10 cellular contexts compared by ENCODE assay signal in the genomic region with DNA sequence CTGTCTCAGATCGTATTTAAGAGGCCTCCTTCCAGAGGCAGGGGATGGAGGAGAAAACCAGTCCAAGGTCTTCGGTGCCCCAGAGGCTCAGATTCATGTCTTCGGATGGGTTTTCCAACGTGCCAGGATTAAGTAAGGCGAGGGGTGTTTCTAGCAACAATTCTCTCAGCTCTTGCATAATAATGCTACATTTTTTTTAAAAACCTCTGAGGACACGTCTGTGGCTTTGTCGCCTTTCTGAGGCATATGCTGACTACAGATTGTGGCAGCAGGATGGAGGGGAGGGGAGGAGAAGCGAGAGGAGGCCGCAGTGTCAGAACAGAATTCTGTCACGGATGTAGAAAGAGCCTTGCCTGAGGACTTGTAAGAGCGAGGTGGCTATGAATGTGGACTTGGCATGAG. TPM values are rescaled to one million over a fixed set of nuclear protein-coding genes. Genes with fewer than 3 reads are reported as not detected.
DNase-seq lines count a peak whose midpoint lies in the region; ATAC-seq and TF ChIP-seq lines count a peak whose summit lies in the region.
"Had no signal": no experiment of that assay in that cellular context is flagged by ENCODE, and none has a peak within 500 bp of the region (broad histone marks: within the 10 kb centered on the region; RNA-seq: fewer than 3 reads in every experiment).

No MANE protein-coding gene starts in this region.

- peak overlapping the region; percentile 78 for H3K4me3 Mint-ChIP-seq in activated CD4-positive, alpha-beta memory T cell treated with anti-CD3 and anti-CD28 coated beads for 36 hours
- peak overlapping the region; percentile 84 for H3K4me3 Mint-ChIP-seq in glutamatergic neuron (ENCODE audit: unreplicated experiment)

- H3K9me3 Mint-ChIP-seq in activated CD4-positive, alpha-beta memory T cell treated with anti-CD3 and anti-CD28 coated beads for 36 hours: no peaks in the 10 kb centered on the region
- H3K9me3 Mint-ChIP-seq in glutamatergic neuron (ENCODE audit: unreplicated experiment): peaks cover 16% of the 10 kb centered on the region

- H3K4me1 Mint-ChIP-seq in activated CD4-positive, alpha-beta memory T cell treated with anti-CD3 and anti-CD28 coated beads for 36 hours (ENCODE audit: low read depth): peaks cover 88% of the 10 kb centered on the region
- peaks cover 50% of the 10 kb centered on the region for H3K4me1 Mint-ChIP-seq in glutamatergic neuron (ENCODE audit: low read depth, unreplicated experiment)

- H3K27ac ChIP-seq in 22Rv1 (peak overlapping the region; percentile 77), KOPT-K1 (ENCODE audit: low read depth, low read length, poor library complexity, severe bottlenecking) (peak overlapping the region; percentile 98)
- H3K27ac ChIP-seq: foreskin keratinocyte had no signal

- H3K36me3 Mint-ChIP-seq in activated CD4-positive, alpha-beta memory T cell treated with anti-CD3 and anti-CD28 coated beads for 36 hours: no peaks in the 10 kb centered on the region
- H3K36me3 Mint-ChIP-seq in glutamatergic neuron (ENCODE audit: unreplicated experiment): no peaks in the 10 kb centered on the region

- CTCF ChIA-PET in activated CD4-positive, alpha-beta memory T cell treated with anti-CD3 and anti-CD28 coated beads for 36 hours (lab: Charles Lee): interaction anchor here (0.7 to 4.2 kb wide), 12 partner anchors 9 to 136 kb away, joined by 3 to 53 read pairs (median 7); a partner anchor contains a TSS

- ATAC-seq in GM18858 (IDR thresholded peaks at IDR 0.05; ENCODE audit: unreplicated experiment): no peak
- ATAC-seq: foreskin keratinocyte had no signal

- H3K27me3 Mint-ChIP-seq in activated CD4-positive, alpha-beta memory T cell treated with anti-CD3 and anti-CD28 coated beads for 36 hours: no peaks in the 10 kb centered on the region
- peaks cover 18% of the 10 kb centered on the region for H3K27me3 Mint-ChIP-seq in glutamatergic neuron (ENCODE audit: unreplicated experiment)

- POLR2A ChIA-PET in activated CD4-positive, alpha-beta memory T cell treated with anti-CD3 and anti-CD28 coated beads for 36 hours (lab: Charles Lee): interaction anchor here (1.1 to 4.6 kb wide), 10 partner anchors 13 to 260 kb away, joined by 3 to 93 read pairs (median 6); a partner anchor contains a TSS

- intact Hi-C loops in activated CD4-positive, alpha-beta memory T cell treated with anti-CD3 and anti-CD28 coated beads for 36 hours (cut with micrococcal nuclease): loop anchor here (1.0 to 5.0 kb wide), 5 partner anchors 18 to 275 kb away; a partner anchor contains a TSS

- H3K36me3 ChIP-seq in KOPT-K1 (ENCODE audit: insufficient read depth, low read length): no peaks in the 10 kb centered on the region
- H3K36me3 ChIP-seq: MG63 had no signal

- peak overlapping the region; percentile 95 for H3K27ac Mint-ChIP-seq in activated CD4-positive, alpha-beta memory T cell treated with anti-CD3 and anti-CD28 coated beads for 36 hours
- peak overlapping the region; percentile 97 for H3K27ac Mint-ChIP-seq in glutamatergic neuron (ENCODE audit: unreplicated experiment)

- peak; percentile 91 for DNase-seq in activated CD4-positive, alpha-beta memory T cell treated with anti-CD3 and anti-CD28 coated beads for 36 hours
- DNase-seq in glutamatergic neuron: peak; percentile 68
- no peak for DNase-seq in iPS-NIHi7 (ENCODE audit: extremely low spot score)
- no peak for DNase-seq in OCI-M2 (lab: John Stamatoyannopoulos, UW; ENCODE audit: unreplicated experiment)
- no peak for DNase-seq in NCI-H748 treated with DMSO at 0.1 percent for 48 hours (lab: John Stamatoyannopoulos, UW)
- DNase-seq: foreskin keratinocyte, MG63 had no signal

- TF ChIP-seq CTCF in 22Rv1 (IDR thresholded peaks at IDR 0.05) (no peak), glutamatergic neuron (IDR thresholded peaks at IDR 0.05; ENCODE audit: partially characterized antibody, unreplicated experiment) (no peak)

- H3K9me3 ChIP-seq in KOPT-K1 (ENCODE audit: insufficient read depth, low read length, poor library complexity, severe bottlenecking): no peaks in the 10 kb centered on the region
- H3K9me3 ChIP-seq: MG63 had no signal

RNA-seq across cellular contexts. Expression of a gene that starts 17.7 kb away (rescaled TPM):
- 10 to 100 TPM; 60.4 to 65.2 TPM for total RNA-seq in activated CD4-positive, alpha-beta memory T cell treated with anti-CD3 and anti-CD28 coated beads for 36 hours
- 58.4 TPM for total RNA-seq in glutamatergic neuron (ENCODE audit: unreplicated experiment)

Comparison
In these comparisons a context has a peak if more than half of its experiments do, and no peak if none do; other contexts are left out.
1. DNase-seq: peak in activated CD4-positive, alpha-beta memory T cell treated with anti-CD3 and anti-CD28 coated beads for 36 hours (single experiment) and glutamatergic neuron (single experiment); none in iPS-NIHi7 (single experiment), OCI-M2 (single experiment) and NCI-H748 treated with DMSO at 0.1 percent for 48 hours (single experiment).